ENCODE assay signal across 17 cellular contexts in genomic region chr9:30732060-30732459, GRCh38.
DNase-seq lines count a peak whose midpoint lies in the region; ATAC-seq, FAIRE-seq and TF ChIP-seq lines count a peak whose summit lies in the region.
"Had no signal": no experiment of that assay in that cellular context is flagged by ENCODE, and none has a peak within 500 bp of the region (broad histone marks: within the 10 kb centered on the region; RNA-seq: fewer than 3 reads in every experiment).

No MANE protein-coding gene starts in this region.

- in situ Hi-C loops in GM12878 (cut with MboI), result no loop called here

- 57% methylated on average over 5 of the region's 5 CpGs for WGBS in GM12878 (ENCODE audit: insufficient coverage, insufficient replicate concordance, low lambda C conversion rate, missing lambda C conversion rate)
- WGBS in hepatocyte (ENCODE audit: low lambda C conversion rate, missing lambda C conversion rate), result 87% methylated on average over 5 of the region's 5 CpGs

- no peak overlapping the region for H3K4me2 ChIP-seq in GM12878 (ENCODE audit: control insufficient read depth, insufficient read depth)
- H3K4me2 ChIP-seq in hepatocyte, result no peak overlapping the region
- H3K4me2 ChIP-seq: KMS-11 had no signal

- H3K4me1 ChIP-seq in GM12878 (ENCODE audit: control insufficient read depth, insufficient read depth, low read length), result no peaks in the 10 kb centered on the region
- H3K4me1 ChIP-seq in foreskin keratinocyte, result no peaks in the 10 kb centered on the region
- no peaks in the 10 kb centered on the region for H3K4me1 ChIP-seq in hepatocyte (ENCODE audit: insufficient read depth)
- H3K4me1 ChIP-seq: SJSA1 had no signal

- H3K9me3 ChIP-seq in GM12878 (replicated peaks; ENCODE audit: control insufficient read depth, insufficient read depth, low read length) (no peaks in the 10 kb centered on the region), hepatocyte (ENCODE audit: low read depth) (no peaks in the 10 kb centered on the region)
- H3K9me3 ChIP-seq: MG63, SJSA1 had no signal

- FAIRE-seq in GM12878 (lab: Jason Lieb, UNC), result no peak
- FAIRE-seq: A204.1, H54 had no signal

- TF ChIP-seq RAD21 in GM12878 (IDR thresholded peaks at IDR 0.05; ENCODE audit: insufficient read depth, low read depth, low read length), result no peak

- DNase-seq in NCI-H2171 treated with DMSO at 0.1 percent for 48 hours (lab: John Stamatoyannopoulos, UW), result peak; percentile 5
- DNase-seq in NCI-H2171 (lab: John Stamatoyannopoulos, UW), result no peak
- peak; percentile 2 for DNase-seq in HT-29 (ENCODE audit: low spot score)
- no peak for DNase-seq in GM12878 (ENCODE audit: low read depth, low spot score)
- peak; percentile 79 for DNase-seq in mesenteric fat pad (ENCODE audit: low spot score)
- DNase-seq in amygdala (lab: John Stamatoyannopoulos, UW), result no peak
- no peak for DNase-seq in foreskin keratinocyte
- DNase-seq in hepatocyte (ENCODE audit: low spot score), result no peak
- DNase-seq: DMS79, GDM1, MG63, NCI-H1092 treated with DMSO at 0.1 percent for 48 hours, NCI-H2029 treated with DMSO at 0.1 percent for 48 hours had no signal

- POLR2A ChIA-PET in GM12878 (lab: Charles Lee), result no interaction called here

- SMC1A ChIA-PET in GM12878 (lab: Charles Lee; ENCODE audit: uncharacterized antibody, unreplicated experiment), result interaction anchor here (0.9 kb wide), 1 partner anchor 15 kb away, joined by 3 read pairs; no protein-coding TSS in a partner anchor

- H3K4me3 ChIP-seq in GM12878, result no peak overlapping the region
- no peak overlapping the region for H3K4me3 ChIP-seq in hepatocyte
- H3K4me3 ChIP-seq: MG63, SJSA1 had no signal

- H2AFZ ChIP-seq in GM12878 (ENCODE audit: control insufficient read depth, low read depth, low read length) (no peak overlapping the region), hepatocyte (no peak overlapping the region)

- ATAC-seq in GM12878 (peak; percentile 49), foreskin keratinocyte (no peak)

- no peaks in the 10 kb centered on the region for H3K9me2 ChIP-seq in hepatocyte (replicated peaks; ENCODE audit: insufficient read depth)

- no TSS peak for BruUV-seq in GM12878 (replicated peaks; lab: Mats Ljungman, UMichigan)

- no peak for TF ChIP-seq POLR2A in GM12878 (IDR thresholded peaks at IDR 0.05; ENCODE audit: low read depth, low read length)

- TF ChIP-seq CTCF in GM12878 (IDR thresholded peaks at IDR 0.05 in 2 of 3, conservative IDR thresholded peaks at IDR 0.05 in 1 of 3; ENCODE audit: control insufficient read depth in 2 of 3, extremely low read depth in 1 of 3, insufficient read depth in 1 of 3, low read depth in 3 of 3, low read length in 3 of 3), result no peak
- TF ChIP-seq CTCF in foreskin keratinocyte (conservative IDR thresholded peaks at IDR 0.05), result no peak
- no peak for TF ChIP-seq CTCF in hepatocyte (IDR thresholded peaks at IDR 0.05; ENCODE audit: poor library complexity)

- H3K27ac ChIP-seq in GM12878 (ENCODE audit: control insufficient read depth, insufficient read depth), result no peak overlapping the region
- H3K27ac ChIP-seq in foreskin keratinocyte, result no peak overlapping the region
- no peak overlapping the region for H3K27ac ChIP-seq in hepatocyte
- H3K27ac ChIP-seq: KMS-11, SJSA1 had no signal

- TF ChIP-seq EP300 in GM12878 (IDR thresholded peaks at IDR 0.05; ENCODE audit: borderline replicate concordance in 1 of 2, control insufficient read depth in 1 of 2, low read depth in 2 of 2, low read length in 2 of 2), result no peak

- H3K36me3 ChIP-seq in GM12878 (ENCODE audit: control insufficient read depth in 2 of 2, insufficient read depth in 2 of 2, low read length in 1 of 2) (no peaks in the 10 kb centered on the region), hepatocyte (replicated peaks; ENCODE audit: insufficient read depth, low read depth) (no peaks in the 10 kb centered on the region)
- H3K36me3 ChIP-seq: MG63, SJSA1 had no signal

- H3K9ac ChIP-seq in GM12878 (ENCODE audit: control insufficient read depth, insufficient read depth, low read length), result no peak overlapping the region
- H3K9ac ChIP-seq: KMS-11 had no signal

- intact Hi-C loops in GM12878 (cut with micrococcal nuclease; ENCODE audit: unreplicated experiment), result no loop called here

- CTCF ChIA-PET in GM12878 (lab: Yijun Ruan, JAX), result interaction anchor here (0.5 to 0.6 kb wide), 2 partner anchors 516 to 1319 kb away, joined by 3 read pairs; no protein-coding TSS in a partner anchor

- RAD21 ChIA-PET in GM12878 (lab: Charles Lee; ENCODE audit: unreplicated experiment), result no interaction called here

- H4K20me1 ChIP-seq in GM12878 (ENCODE audit: control insufficient read depth, insufficient read depth), result no peaks in the 10 kb centered on the region
- no peaks in the 10 kb centered on the region for H4K20me1 ChIP-seq in hepatocyte (ENCODE audit: insufficient read depth, poor library complexity, severe bottlenecking)

- H3K79me2 ChIP-seq in GM12878 (ENCODE audit: control insufficient read depth, insufficient read depth, low read length) (no peaks in the 10 kb centered on the region), hepatocyte (no peaks in the 10 kb centered on the region)

- H3K27me3 ChIP-seq in GM12878 (replicated peaks in 1 of 2; ENCODE audit: control insufficient read depth in 2 of 2, insufficient read depth in 2 of 2, low read length in 1 of 2) (no peaks in the 10 kb centered on the region), foreskin keratinocyte (no peaks in the 10 kb centered on the region), hepatocyte (no peaks in the 10 kb centered on the region)
- H3K27me3 ChIP-seq: MG63, SJSA1 had no signal

TF ChIP-seq in GM12878, 131 proteins besides CTCF, POLR2A, EP300 and RAD21 (continues in another document):
- no peak for TF ChIP-seq USF1 (IDR thresholded peaks at IDR 0.05; ENCODE audit: borderline replicate concordance, extremely low read length, insufficient read depth, low read depth, low read length)
- no peak for TF ChIP-seq PBX3 (IDR thresholded peaks at IDR 0.05; ENCODE audit: insufficient replicate concordance, low read depth, low read length)
- TF ChIP-seq IRF3 (IDR thresholded peaks at IDR 0.05), result no peak
- no peak for TF ChIP-seq SIN3A (IDR thresholded peaks at IDR 0.05; ENCODE audit: low read depth, low read length)
- TF ChIP-seq ZSCAN29 (IDR thresholded peaks at IDR 0.05), result no peak
- no peak for TF ChIP-seq BACH1 (IDR thresholded peaks at IDR 0.05; ENCODE audit: borderline replicate concordance)
- TF ChIP-seq ZNF207 (IDR thresholded peaks at IDR 0.05; ENCODE audit: borderline replicate concordance), result no peak
- TF ChIP-seq ZNF622 (IDR thresholded peaks at IDR 0.05), result no peak
- TF ChIP-seq, protein P1, sequence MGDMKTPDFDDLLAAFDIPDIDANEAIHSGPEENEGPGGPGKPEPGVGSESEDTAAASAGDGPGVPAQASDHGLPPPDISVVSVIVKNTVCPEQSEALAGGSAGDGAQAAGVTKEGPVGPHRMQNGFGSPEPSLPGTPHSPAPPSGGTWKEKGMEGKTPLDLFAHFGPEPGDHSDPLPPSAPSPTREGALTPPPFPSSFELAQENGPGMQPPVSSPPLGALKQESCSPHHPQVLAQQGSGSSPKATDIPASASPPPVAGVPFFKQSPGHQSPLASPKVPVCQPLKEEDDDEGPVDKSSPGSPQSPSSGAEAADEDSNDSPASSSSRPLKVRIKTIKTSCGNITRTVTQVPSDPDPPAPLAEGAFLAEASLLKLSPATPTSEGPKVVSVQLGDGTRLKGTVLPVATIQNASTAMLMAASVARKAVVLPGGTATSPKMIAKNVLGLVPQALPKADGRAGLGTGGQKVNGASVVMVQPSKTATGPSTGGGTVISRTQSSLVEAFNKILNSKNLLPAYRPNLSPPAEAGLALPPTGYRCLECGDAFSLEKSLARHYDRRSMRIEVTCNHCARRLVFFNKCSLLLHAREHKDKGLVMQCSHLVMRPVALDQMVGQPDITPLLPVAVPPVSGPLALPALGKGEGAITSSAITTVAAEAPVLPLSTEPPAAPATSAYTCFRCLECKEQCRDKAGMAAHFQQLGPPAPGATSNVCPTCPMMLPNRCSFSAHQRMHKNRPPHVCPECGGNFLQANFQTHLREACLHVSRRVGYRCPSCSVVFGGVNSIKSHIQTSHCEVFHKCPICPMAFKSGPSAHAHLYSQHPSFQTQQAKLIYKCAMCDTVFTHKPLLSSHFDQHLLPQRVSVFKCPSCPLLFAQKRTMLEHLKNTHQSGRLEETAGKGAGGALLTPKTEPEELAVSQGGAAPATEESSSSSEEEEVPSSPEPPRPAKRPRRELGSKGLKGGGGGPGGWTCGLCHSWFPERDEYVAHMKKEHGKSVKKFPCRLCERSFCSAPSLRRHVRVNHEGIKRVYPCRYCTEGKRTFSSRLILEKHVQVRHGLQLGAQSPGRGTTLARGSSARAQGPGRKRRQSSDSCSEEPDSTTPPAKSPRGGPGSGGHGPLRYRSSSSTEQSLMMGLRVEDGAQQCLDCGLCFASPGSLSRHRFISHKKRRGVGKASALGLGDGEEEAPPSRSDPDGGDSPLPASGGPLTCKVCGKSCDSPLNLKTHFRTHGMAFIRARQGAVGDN (IDR thresholded peaks at IDR 0.05), result no peak
- TF ChIP-seq NFXL1 (IDR thresholded peaks at IDR 0.05; ENCODE audit: borderline replicate concordance), result no peak
- no peak for TF ChIP-seq IKZF2 (IDR thresholded peaks at IDR 0.05)

Comparison
In these comparisons a context has a peak if more than half of its experiments do, and no peak if none do; other contexts are left out.
1. DNase-seq: peak in NCI-H2171 treated with DMSO at 0.1 percent for 48 hours (single experiment), HT-29 (single experiment) and mesenteric fat pad (single experiment); none in NCI-H2171 (single experiment), GM12878 (single experiment), amygdala (0 of 56), foreskin keratinocyte (0 of 2) and hepatocyte (single experiment).